8 cellular contexts compared by ENCODE assay signal in the genomic region with DNA sequence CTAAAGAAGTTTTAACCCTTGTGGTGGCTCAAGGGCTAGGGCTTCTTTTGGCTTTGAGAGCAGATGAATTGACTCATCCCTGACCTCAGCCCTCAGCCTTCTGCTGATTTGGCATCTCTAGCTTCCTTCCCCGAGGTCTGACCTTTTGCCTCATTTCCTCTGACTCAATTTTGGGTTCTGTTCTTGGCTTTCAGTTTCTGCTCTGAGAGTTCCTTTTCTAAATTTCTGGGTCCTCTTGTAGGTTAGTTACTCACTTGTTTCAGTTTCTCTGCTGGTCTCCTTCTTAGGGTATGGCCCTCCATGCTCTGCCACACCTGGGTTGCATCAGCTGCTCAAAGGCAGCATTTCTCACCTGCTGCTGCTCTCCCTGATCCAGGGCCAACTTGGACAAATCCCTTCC. TPM values are rescaled to one million over a fixed set of nuclear protein-coding genes. Genes with fewer than 3 reads are reported as not detected.
DNase-seq lines count a peak whose midpoint lies in the region; ATAC-seq lines count a peak whose summit lies in the region.

No MANE protein-coding gene starts in this region.

- peak overlapping the region; percentile 29 for H3K27ac Mint-ChIP-seq in central memory CD8-positive, alpha-beta T cell (ENCODE audit: low read depth)

- ATAC-seq in GM19455 (IDR thresholded peaks at IDR 0.05; ENCODE audit: unreplicated experiment): peak; percentile 100
- ATAC-seq in HG03432 (IDR thresholded peaks at IDR 0.05; ENCODE audit: unreplicated experiment): peak; percentile 99
- peak; percentile 28 for ATAC-seq in central memory CD8-positive, alpha-beta T cell (replicated peaks; ENCODE audit: extremely low read depth, poor library complexity, severe bottlenecking)

- no peaks in the 10 kb centered on the region for H3K27me3 Mint-ChIP-seq in central memory CD8-positive, alpha-beta T cell

- in situ Hi-C loops in SK-MEL-5 (cut with HindIII; ENCODE audit: low pct_unique_long_range_greater_than_20kb, low sequenced_read_pairs): no loop called here

- peaks cover 6% of the 10 kb centered on the region for H3K4me1 Mint-ChIP-seq in central memory CD8-positive, alpha-beta T cell

- H3K9me3 Mint-ChIP-seq in central memory CD8-positive, alpha-beta T cell: no peaks in the 10 kb centered on the region

- DNase-seq in EH (ENCODE audit: low read depth) (peak; percentile 93), SK-MEL-5 (ENCODE audit: low read depth, low spot score) (peak; percentile 30), myocyte (ENCODE audit: low read depth) (peak; percentile 81), DMS153 treated with DMSO at 0.1 percent for 48 hours (lab: John Stamatoyannopoulos, UW; ENCODE audit: unreplicated experiment) (no peak), D341Med (ENCODE audit: low spot score) (no peak)
- DNase-seq in central memory CD8-positive, alpha-beta T cell (ENCODE audit: low spot score in 2 of 2): no peak

- H3K36me3 Mint-ChIP-seq in central memory CD8-positive, alpha-beta T cell (ENCODE audit: insufficient read depth): peaks cover 1% of the 10 kb centered on the region

- H3K4me3 Mint-ChIP-seq in central memory CD8-positive, alpha-beta T cell: no peak overlapping the region

RNA-seq across cellular contexts. Expression of a gene that starts 19.4 kb away (rescaled TPM):
- total RNA-seq in SK-MEL-5 (2014; rRNA removed; shearing (Covaris generic)): 23.6 and 26.1 TPM in 2 replicates
- 13.7 and 18.6 TPM in 2 replicates for polyA plus RNA-seq in SK-MEL-5 (2015; cell fraction: cytosol; rRNA removed)
- 36.0 and 53.8 TPM in 2 replicates for polyA plus RNA-seq in SK-MEL-5 (2015; cell fraction: nucleus; rRNA removed)
- 2.1 and 29.5 TPM in 2 replicates for total RNA-seq in myocyte
- polyA plus RNA-seq in myocyte (2012): 0.16 TPM

Comparison
In these comparisons a context has a peak if more than half of its experiments do, and no peak if none do; other contexts are left out.
1. DNase-seq: peak in EH (single experiment), SK-MEL-5 (single experiment) and myocyte (single experiment); none in central memory CD8-positive, alpha-beta T cell (0 of 2), DMS153 treated with DMSO at 0.1 percent for 48 hours (single experiment) and D341Med (single experiment).
2. ATAC-seq: peak in every context shown above with its lines; median percentile 100 in GM19455; 99 in HG03432; 28 in central memory CD8-positive, alpha-beta T cell.